22 cellular contexts compared by ENCODE assay signal in genomic region chr13:66853559-66853958, GRCh38.
DNase-seq lines count a peak whose midpoint lies in the region; ATAC-seq, FAIRE-seq and TF ChIP-seq lines count a peak whose summit lies in the region.
"Had no signal": no experiment of that assay in that cellular context is flagged by ENCODE, and none has a peak within 500 bp of the region (broad histone marks: within the 10 kb centered on the region; RNA-seq: fewer than 3 reads in every experiment).

No MANE protein-coding gene starts in this region.

- CTCF ChIA-PET in SK-N-SH (lab: Yijun Ruan, JAX), result no interaction called here
- CTCF ChIA-PET in RWPE1 (lab: Yijun Ruan, JAX), result interaction anchor here (0.6 to 0.7 kb wide), 2 partner anchors 20 to 392 kb away, joined by 3 to 5 read pairs; no protein-coding TSS in a partner anchor
- CTCF ChIA-PET in endothelial cell of umbilical vein (lab: Charles Lee), result interaction anchor here (2.1 kb wide), 1 partner anchor 22 kb away, joined by 6 read pairs; no protein-coding TSS in a partner anchor

- no peaks in the 10 kb centered on the region for H3K27me3 ChIP-seq in SK-N-SH (ENCODE audit: insufficient read depth)
- no peaks in the 10 kb centered on the region for H3K27me3 ChIP-seq in endothelial cell of umbilical vein (ENCODE audit: control insufficient read depth in 2 of 2, insufficient read depth in 2 of 2, low read length in 2 of 2)
- no peaks in the 10 kb centered on the region for H3K27me3 ChIP-seq in keratinocyte (ENCODE audit: control insufficient read depth, extremely low read depth, insufficient read depth, low read length)
- H3K27me3 ChIP-seq: BLaER1 had no signal

- no peak for TF ChIP-seq EP300 in SK-N-SH (IDR thresholded peaks at IDR 0.05; ENCODE audit: borderline replicate concordance in 1 of 2, low read depth in 1 of 2, low read length in 1 of 2)

- no peaks in the 10 kb centered on the region for H3K79me2 ChIP-seq in SK-N-SH (ENCODE audit: insufficient read depth)
- H3K79me2 ChIP-seq in endothelial cell of umbilical vein (ENCODE audit: control insufficient read depth, insufficient read depth, low read length), result no peaks in the 10 kb centered on the region
- no peaks in the 10 kb centered on the region for H3K79me2 ChIP-seq in keratinocyte (ENCODE audit: control insufficient read depth, insufficient read depth, low read length)

- no peak overlapping the region for H3K27ac Mint-ChIP-seq in natural killer cell treated with Interleukin-12 subunit alpha and Interleukin-12 subunit beta and Interleukin-15 and Interleukin-18, amount 100 ng/mL, for 72 hours
- H3K27ac Mint-ChIP-seq: CD14-positive monocyte; CD4-positive, alpha-beta memory T cell; GM23338 had no signal

- H2AFZ ChIP-seq in SK-N-SH (ENCODE audit: low read depth) (0 out of 2 replicates have a peak overlapping the region, but pooled peaks have one; percentile 16), endothelial cell of umbilical vein (ENCODE audit: low read depth, low read length) (no peak overlapping the region), keratinocyte (ENCODE audit: control insufficient read depth, low read length) (no peak overlapping the region)
- H2AFZ ChIP-seq: GM23338 had no signal

- no peaks in the 10 kb centered on the region for H3K27me3 Mint-ChIP-seq in natural killer cell treated with Interleukin-12 subunit alpha and Interleukin-12 subunit beta and Interleukin-15 and Interleukin-18, amount 100 ng/mL, for 72 hours
- H3K27me3 Mint-ChIP-seq: CD4-positive, alpha-beta memory T cell had no signal

- POLR2A ChIA-PET in SK-N-SH (lab: Yijun Ruan, JAX), result no interaction called here
- POLR2A ChIA-PET in RWPE1 (lab: Yijun Ruan, JAX; ENCODE audit: low non-redundant PET), result no interaction called here
- POLR2A ChIA-PET in endothelial cell of umbilical vein (lab: Charles Lee), result no interaction called here

- H3K4me1 ChIP-seq in SK-N-SH (ENCODE audit: control insufficient read depth in 1 of 2, insufficient read depth in 2 of 2, low read depth in 1 of 2, low read length in 1 of 2) (no peaks in the 10 kb centered on the region), endothelial cell of umbilical vein (ENCODE audit: control insufficient read depth, extremely low read depth, insufficient read depth, low read length) (peaks cover 6% of the 10 kb centered on the region), keratinocyte (ENCODE audit: control insufficient read depth, extremely low read depth, insufficient read depth, low read length) (peaks cover 5% of the 10 kb centered on the region)

- H3K36me3 ChIP-seq in SK-N-SH (replicated peaks in 1 of 2; ENCODE audit: control insufficient read depth in 1 of 2, insufficient read depth in 2 of 2, low read length in 1 of 2) (no peaks in the 10 kb centered on the region), endothelial cell of umbilical vein (ENCODE audit: control insufficient read depth in 2 of 2, extremely low read depth in 1 of 2, insufficient read depth in 2 of 2, low read length in 2 of 2) (no peaks in the 10 kb centered on the region), keratinocyte (ENCODE audit: control insufficient read depth in 2 of 2, extremely low read depth in 1 of 2, insufficient read depth in 2 of 2, low read length in 2 of 2) (no peaks in the 10 kb centered on the region)
- H3K36me3 ChIP-seq: BLaER1 had no signal

- no peaks in the 10 kb centered on the region for H3K9me1 ChIP-seq in endothelial cell of umbilical vein (replicated peaks; ENCODE audit: control insufficient read depth, extremely low read depth, insufficient read depth, low read length)
- no peaks in the 10 kb centered on the region for H3K9me1 ChIP-seq in keratinocyte (ENCODE audit: control insufficient read depth, extremely low read depth, insufficient read depth, low read length)

- no peak overlapping the region for H3K9ac ChIP-seq in SK-N-SH
- no peak overlapping the region for H3K9ac ChIP-seq in endothelial cell of umbilical vein (replicated peaks; ENCODE audit: extremely low read depth, insufficient read depth, low read length)
- H3K9ac ChIP-seq in keratinocyte (ENCODE audit: control insufficient read depth, extremely low read depth, insufficient read depth, low read length), result no peak overlapping the region
- H3K9ac ChIP-seq: BLaER1 had no signal

- intact Hi-C loops in endothelial cell of umbilical vein (cut with micrococcal nuclease), result loop anchor here (10.0 kb wide), 1 partner anchor 371 kb away; no protein-coding TSS in a partner anchor

- no peaks in the 10 kb centered on the region for H3K9me3 ChIP-seq in SK-N-SH
- H3K9me3 ChIP-seq in endothelial cell of umbilical vein (replicated peaks; ENCODE audit: control insufficient read depth, insufficient read depth, low read length), result no peaks in the 10 kb centered on the region
- no peaks in the 10 kb centered on the region for H3K9me3 ChIP-seq in keratinocyte (ENCODE audit: control insufficient read depth, low read depth, low read length)
- H3K9me3 ChIP-seq: A549, BLaER1 had no signal

- no peak for ATAC-seq in SK-N-SH treated with all-trans-retinoic acid at 6 μM for 48 hours
- no peak for ATAC-seq in natural killer cell treated with Interleukin-12 subunit alpha and Interleukin-12 subunit beta and Interleukin-15 and Interleukin-18, amount 100 ng/mL, for 72 hours
- ATAC-seq: A549, GM23338, HepG2 had no signal

- no peak overlapping the region for H3K4me2 ChIP-seq in SK-N-SH
- no peak overlapping the region for H3K4me2 ChIP-seq in endothelial cell of umbilical vein (ENCODE audit: insufficient read depth, low read length)
- peak overlapping the region; percentile 29 for H3K4me2 ChIP-seq in keratinocyte (ENCODE audit: control insufficient read depth, extremely low read depth, insufficient read depth, low read depth, low read length)
- H3K4me2 ChIP-seq: A549, BLaER1, GM23338 had no signal

- no peaks in the 10 kb centered on the region for H4K20me1 ChIP-seq in SK-N-SH (ENCODE audit: insufficient read depth)
- no peaks in the 10 kb centered on the region for H4K20me1 ChIP-seq in endothelial cell of umbilical vein (replicated peaks; ENCODE audit: control insufficient read depth, extremely low read depth, insufficient read depth, low read length)
- H4K20me1 ChIP-seq in keratinocyte (ENCODE audit: control insufficient read depth, extremely low read depth, insufficient read depth, low read length), result no peaks in the 10 kb centered on the region
- H4K20me1 ChIP-seq: BLaER1 had no signal

- BruUV-seq in endothelial cell of umbilical vein (replicated peaks; lab: Mats Ljungman, UMichigan), result no TSS peak

- H3K9me2 ChIP-seq in SK-N-SH, result no peaks in the 10 kb centered on the region

- no peaks in the 10 kb centered on the region for H3K4me1 Mint-ChIP-seq in natural killer cell treated with Interleukin-12 subunit alpha and Interleukin-12 subunit beta and Interleukin-15 and Interleukin-18, amount 100 ng/mL, for 72 hours (ENCODE audit: low read depth in 2 of 2)
- H3K4me1 Mint-ChIP-seq: CD14-positive monocyte; CD4-positive, alpha-beta memory T cell had no signal

- DNase-seq in SK-N-SH, result no peak
- DNase-seq in RWPE1 (ENCODE audit: low spot score), result peak; percentile 22
- no peak for DNase-seq in endothelial cell of umbilical vein (ENCODE audit: low read depth, low spot score)
- peak; percentile 23 for DNase-seq in keratinocyte (ENCODE audit: low read depth, low spot score)
- DNase-seq in natural killer cell treated with Interleukin-12 subunit alpha and Interleukin-12 subunit beta and Interleukin-15 and Interleukin-18, amount 100 ng/mL, for 72 hours (ENCODE audit: low spot score), result no peak
- no peak for DNase-seq in globus pallidus (ENCODE audit: low spot score)
- no peak for DNase-seq in stimulated activated naive CD4-positive, alpha-beta T cell treated with Interleukin-2 at 50 U/mL for 16 hours (lab: John Stamatoyannopoulos, UW)
- DNase-seq: CD4-positive, alpha-beta memory T cell; DMS153; DMS79; GDM1; HCEC 1CT had no signal

- no peak for TF ChIP-seq POLR2A in endothelial cell of umbilical vein (IDR thresholded peaks at IDR 0.05; ENCODE audit: low read depth, low read length)

- TF ChIP-seq CTCF in SK-N-SH (IDR thresholded peaks at IDR 0.05) (no peak), RWPE1 (conservative IDR thresholded peaks at IDR 0.05; ENCODE audit: low read depth) (no peak), endothelial cell of umbilical vein (IDR thresholded peaks at IDR 0.05; ENCODE audit: extremely low read depth in 1 of 2, insufficient read depth in 1 of 2, low read depth in 1 of 2, low read length in 2 of 2) (no peak), keratinocyte (optimal IDR thresholded peaks at IDR 0.05 in 1 of 3, IDR thresholded peaks at IDR 0.05 in 1 of 3, conservative IDR thresholded peaks at IDR 0.05 in 1 of 3; ENCODE audit: extremely low read depth in 1 of 3, insufficient read depth in 2 of 3, low read length in 3 of 3) (no peak)

- peak; percentile 62 for FAIRE-seq in endothelial cell of umbilical vein (lab: Jason Lieb, UNC)
- FAIRE-seq in keratinocyte (lab: Jason Lieb, UNC), result peak; percentile 61
- FAIRE-seq: A549, GM12892, GM18507, H54, HepG2 had no signal

- dilution Hi-C loops in endothelial cell of umbilical vein (cut with MboI; ENCODE audit: extremely low pct_ligation_motif_present, low sequenced_read_pairs), result no loop called here
- dilution Hi-C loops in keratinocyte (cut with MboI; ENCODE audit: extremely low pct_ligation_motif_present, low sequenced_read_pairs), result no loop called here

- H3K27ac ChIP-seq in SK-N-SH (ENCODE audit: low read depth in 2 of 2, low read length in 1 of 2) (no peak overlapping the region), RWPE1 (no peak overlapping the region), endothelial cell of umbilical vein (ENCODE audit: insufficient read depth, low read depth, low read length) (no peak overlapping the region), keratinocyte (ENCODE audit: control insufficient read depth, insufficient read depth, low read length) (peak overlapping the region; percentile 41)
- H3K27ac ChIP-seq: 22Rv1, A549, BLaER1 had no signal

- H3K4me3 Mint-ChIP-seq in natural killer cell treated with Interleukin-12 subunit alpha and Interleukin-12 subunit beta and Interleukin-15 and Interleukin-18, amount 100 ng/mL, for 72 hours, result no peak overlapping the region
- H3K4me3 Mint-ChIP-seq: CD14-positive monocyte; CD4-positive, alpha-beta memory T cell; GM23338 had no signal

- H3F3A ChIP-seq in SK-N-SH (replicated peaks; ENCODE audit: insufficient read depth), result no peaks in the 10 kb centered on the region

- peaks cover 9% of the 10 kb centered on the region for H3K9me3 Mint-ChIP-seq in natural killer cell treated with Interleukin-12 subunit alpha and Interleukin-12 subunit beta and Interleukin-15 and Interleukin-18, amount 100 ng/mL, for 72 hours

- H3K4me3 ChIP-seq in SK-N-SH (ENCODE audit: low read depth in 2 of 2, low read length in 1 of 2) (no peak overlapping the region), endothelial cell of umbilical vein (replicated peaks in 1 of 3; ENCODE audit: insufficient read depth in 1 of 3, low read depth in 1 of 3, low read length in 3 of 3) (no peak overlapping the region), keratinocyte (ENCODE audit: control insufficient read depth in 2 of 3, extremely low read depth in 1 of 3, insufficient read depth in 2 of 3, low read depth in 1 of 3, low read length in 3 of 3) (no peak overlapping the region)
- H3K4me3 ChIP-seq: A549, BLaER1, GM23338 had no signal

- no peaks in the 10 kb centered on the region for H3K36me3 Mint-ChIP-seq in natural killer cell treated with Interleukin-12 subunit alpha and Interleukin-12 subunit beta and Interleukin-15 and Interleukin-18, amount 100 ng/mL, for 72 hours
- H3K36me3 Mint-ChIP-seq: CD14-positive monocyte; CD4-positive, alpha-beta memory T cell had no signal

- TF ChIP-seq RAD21 in SK-N-SH (IDR thresholded peaks at IDR 0.05; ENCODE audit: low read length), result no peak

Comparison
In these comparisons a context has a peak if more than half of its experiments do, and no peak if none do; other contexts are left out.
1. DNase-seq: peak in RWPE1 (single experiment) and keratinocyte (single experiment); none in SK-N-SH (single experiment), endothelial cell of umbilical vein (single experiment), natural killer cell treated with Interleukin-12 subunit alpha and Interleukin-12 subunit beta and Interleukin-15 and Interleukin-18, amount 100 ng/mL, for 72 hours (single experiment), globus pallidus (single experiment) and stimulated activated naive CD4-positive, alpha-beta T cell treated with Interleukin-2 at 50 U/mL for 16 hours (single experiment).